Comparison of ENCODE assay signal across 8 cellular contexts in the genomic region with DNA sequence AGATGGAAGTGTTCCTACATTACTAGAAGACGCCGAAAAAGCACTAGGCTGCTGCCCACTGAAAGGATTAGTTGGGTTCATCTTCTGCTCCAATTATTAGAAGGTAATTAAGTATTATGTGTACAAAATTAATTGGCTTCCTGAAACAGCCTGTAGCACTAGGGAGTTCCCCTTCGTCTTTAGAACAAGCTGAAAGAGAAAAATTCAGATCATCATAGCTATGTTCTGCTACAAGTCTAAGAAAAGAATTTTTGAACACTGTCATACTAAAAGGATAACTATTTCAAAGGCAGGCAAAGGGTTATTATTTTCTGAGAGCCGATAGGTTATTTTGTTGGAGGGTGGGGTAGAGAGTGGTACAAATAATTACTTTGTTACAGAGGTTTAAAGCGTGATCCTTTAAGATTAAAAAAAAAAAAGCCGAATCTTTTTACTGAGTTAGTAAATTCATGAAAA. TPM values are rescaled to one million over a fixed set of nuclear protein-coding genes. Genes with fewer than 3 reads are reported as not detected.
DNase-seq lines count a peak whose midpoint lies in the region; ATAC-seq and TF ChIP-seq lines count a peak whose summit lies in the region.

A gene (minus strand): TSS at position 406 of the 456 bp plus-strand sequence. CDS start 325 bp downstream, at position 81.

- H3K4me3 ChIP-seq in fibroblast of pulmonary artery (replicated peaks; ENCODE audit: low read depth, low read length) = peak within 1 kb of the TSS; percentile 87

- H3K9ac ChIP-seq in ES-I3 (ENCODE audit: low read depth, low read length) = peak within 1 kb of the TSS; percentile 78

- peak within 1 kb of the TSS; percentile 86 to 98 (median 93) for H3K4me3 Mint-ChIP-seq in T-cell

- TF ChIP-seq CTCF in fibroblast of pulmonary artery (IDR thresholded peaks at IDR 0.05; ENCODE audit: low read length, missing control alignments) (no peak), omental fat pad (IDR thresholded peaks at IDR 0.05) (no peak)

- H3K36me3 ChIP-seq in ES-I3 (ENCODE audit: insufficient read depth, low read length) = peaks cover 20% of the 10 kb centered on the region

- peak within 1 kb of the TSS; percentile 97 to 98 for H3K27ac Mint-ChIP-seq in T-cell

- DNase-seq in T-cell (no peak), fibroblast of pulmonary artery (ENCODE audit: low read depth) (no peak), omental fat pad (ENCODE audit: low spot score) (no peak), RPMI8226 (no peak), NCI-H146 (lab: John Stamatoyannopoulos, UW) (no peak)

- no peaks in the 10 kb centered on the region for H3K9me3 Mint-ChIP-seq in T-cell

- no peaks in the 10 kb centered on the region for H3K27me3 Mint-ChIP-seq in T-cell

- peaks cover 57 to 64% (median 60%) of the 10 kb centered on the region in 3 donors for H3K4me1 Mint-ChIP-seq in T-cell

- CTCF ChIA-PET in T-cell (lab: Charles Lee) = interaction anchor here in 1 of 2 donors (0.5 to 1.8 kb wide), 2 partner anchors 142 to 170 kb away, joined by 4 to 10 read pairs; no protein-coding TSS in a partner anchor

- H3K36me3 Mint-ChIP-seq in T-cell = peaks cover 19% of the 10 kb centered on the region

- H3K4me1 ChIP-seq in ES-I3 (ENCODE audit: insufficient read depth, low read length) = peaks cover 16% of the 10 kb centered on the region

- ATAC-seq in T-cell (replicated peaks in 1 of 4) (no peak), omental fat pad (ENCODE audit: low FRiP score) (no peak), GM21825 (IDR thresholded peaks at IDR 0.05; ENCODE audit: unreplicated experiment) (no peak), HG02623 (IDR thresholded peaks at IDR 0.05; ENCODE audit: unreplicated experiment) (no peak)

- POLR2A ChIA-PET in T-cell (lab: Charles Lee) = interaction anchor here in 1 of 2 donors (0.8 kb wide), 1 partner anchor 372 kb away, joined by 3 read pairs; no protein-coding TSS in a partner anchor

- H3K9me3 ChIP-seq in ES-I3 (ENCODE audit: control insufficient read depth, insufficient read depth, low read length) = no peaks in the 10 kb centered on the region

RNA-seq across cellular contexts. Expression of the gene that starts here (rescaled TPM):
- total RNA-seq in T-cell (100 to 1,000 TPM; 126 to 180 (median 166) TPM), omental fat pad (100 to 1,000 TPM in 1 of 4 donors, 10 to 100 TPM in 3; 63.8 to 129 (median 76.6) TPM)
